Comparison of ENCODE assay signal across 8 cellular contexts in genomic region chr12:121805800-121806555, GRCh38. TPM values are rescaled to one million over a fixed set of nuclear protein-coding genes. Genes with fewer than 3 reads are reported as not detected.
DNase-seq lines count a peak whose midpoint lies in the region; ATAC-seq, FAIRE-seq and TF ChIP-seq lines count a peak whose summit lies in the region.

No MANE protein-coding gene starts in this region.

- H3K9me1 ChIP-seq in endothelial cell of umbilical vein (replicated peaks; ENCODE audit: control insufficient read depth, extremely low read depth, insufficient read depth, low read length), result no peaks in the 10 kb centered on the region

- H3K9me3 ChIP-seq in PC-3 (ENCODE audit: low read length), result no peaks in the 10 kb centered on the region
- no peaks in the 10 kb centered on the region for H3K9me3 ChIP-seq in endothelial cell of umbilical vein (replicated peaks; ENCODE audit: control insufficient read depth, insufficient read depth, low read length)
- no peaks in the 10 kb centered on the region for H3K9me3 ChIP-seq in pancreas

- dilution Hi-C loops in endothelial cell of umbilical vein (cut with MboI; ENCODE audit: extremely low pct_ligation_motif_present, low sequenced_read_pairs), result no loop called here

- H3K9ac ChIP-seq in PC-3 (ENCODE audit: low read length) (peak overlapping the region; percentile 79), endothelial cell of umbilical vein (replicated peaks; ENCODE audit: extremely low read depth, insufficient read depth, low read length) (no peak overlapping the region)

- H2AFZ ChIP-seq in PC-3 (ENCODE audit: low read length), result peak overlapping the region; percentile 25; the same call in 1 of the 2 replicates
- H2AFZ ChIP-seq in endothelial cell of umbilical vein (ENCODE audit: low read depth, low read length), result no peak overlapping the region

- peaks cover 30% of the 10 kb centered on the region for H3K4me1 ChIP-seq in PC-3 (ENCODE audit: insufficient read depth, low read length)
- H3K4me1 ChIP-seq in endothelial cell of umbilical vein (ENCODE audit: control insufficient read depth, extremely low read depth, insufficient read depth, low read length), result peaks cover 26% of the 10 kb centered on the region
- peaks cover 0 to 16% (median 4%) of the 10 kb centered on the region in 3 donors for H3K4me1 ChIP-seq in pancreas

- no TSS peak for BruUV-seq in PC-3 (replicated peaks; lab: Mats Ljungman, UMichigan)
- no TSS peak for BruUV-seq in endothelial cell of umbilical vein (replicated peaks; lab: Mats Ljungman, UMichigan)

- intact Hi-C loops in PC-3 (cut with micrococcal nuclease) (no loop called here), endothelial cell of umbilical vein (cut with micrococcal nuclease) (no loop called here), pancreas (cut with DNase I) (no loop called here)

- ATAC-seq in PC-3 (no peak), pancreas (no peak), HG03342 (IDR thresholded peaks at IDR 0.05; ENCODE audit: unreplicated experiment) (no peak)

- H3K79me2 ChIP-seq in PC-3 (ENCODE audit: low read length) (peaks cover 94% of the 10 kb centered on the region), endothelial cell of umbilical vein (ENCODE audit: control insufficient read depth, insufficient read depth, low read length) (peaks cover 79% of the 10 kb centered on the region)

- no peak for TF ChIP-seq POLR2A in GM12891 (IDR thresholded peaks at IDR 0.05; ENCODE audit: low read depth, low read length)
- TF ChIP-seq POLR2A in endothelial cell of umbilical vein (IDR thresholded peaks at IDR 0.05; ENCODE audit: low read depth, low read length), result no peak

- CTCF ChIA-PET in PC-3 (lab: Charles Lee), result interaction anchor here (2.7 kb wide), 1 partner anchor 11 kb away, joined by 29 read pairs; no protein-coding TSS in a partner anchor
- CTCF ChIA-PET in endothelial cell of umbilical vein (lab: Charles Lee), result interaction anchor here (0.8 to 12.8 kb wide), 4 partner anchors 8 to 82 kb away, joined by 4 to 774 read pairs (median 5); partner anchors contain the start of genes PSMD9, RHOF and SETD1B

- H3K4me2 ChIP-seq in PC-3 (ENCODE audit: low read length), result peak overlapping the region; percentile 85
- peak overlapping the region; percentile 50 for H3K4me2 ChIP-seq in endothelial cell of umbilical vein (ENCODE audit: insufficient read depth, low read length)

- no peaks in the 10 kb centered on the region for H3K9me2 ChIP-seq in PC-3 (replicated peaks; ENCODE audit: low read length)

- POLR2A ChIA-PET in PC-3 (lab: Charles Lee; ENCODE audit: unreplicated experiment), result interaction anchor here (0.6 to 0.7 kb wide), 2 partner anchors 22 to 119 kb away, joined by 3 to 4 read pairs; no protein-coding TSS in a partner anchor
- POLR2A ChIA-PET in endothelial cell of umbilical vein (lab: Charles Lee), result interaction anchor here (2.1 kb wide), 1 partner anchor 9 kb away, joined by 15 read pairs; no protein-coding TSS in a partner anchor

- H3K27ac ChIP-seq in PC-3 (ENCODE audit: low read length) (no peak overlapping the region), endothelial cell of umbilical vein (ENCODE audit: insufficient read depth, low read depth, low read length) (peak overlapping the region; percentile 5), pancreas (peak overlapping the region in 3 of 4 donors; percentile 18 to 100 (median 60))

- H4K20me1 ChIP-seq in PC-3 (ENCODE audit: low read length) (peaks cover 9% of the 10 kb centered on the region; the same call in 1 of the 2 replicates), endothelial cell of umbilical vein (replicated peaks; ENCODE audit: control insufficient read depth, extremely low read depth, insufficient read depth, low read length) (no peaks in the 10 kb centered on the region)

- no peaks in the 10 kb centered on the region for H3F3A ChIP-seq in PC-3 (ENCODE audit: low read length, unreplicated experiment)

- peak overlapping the region; percentile 71 for H3K4me3 ChIP-seq in PC-3 (ENCODE audit: low read length)
- peak overlapping the region; percentile 16 to 79 (median 25) for H3K4me3 ChIP-seq in endothelial cell of umbilical vein (replicated peaks in 1 of 3; ENCODE audit: insufficient read depth in 1 of 3, low read depth in 1 of 3, low read length in 3 of 3)
- peak overlapping the region; percentile 19 to 68 (median 60) for H3K4me3 ChIP-seq in pancreas

- peaks cover 15% of the 10 kb centered on the region; the same call in 1 of the 2 replicates for H3K36me3 ChIP-seq in PC-3 (ENCODE audit: low read depth, low read length)
- H3K36me3 ChIP-seq in endothelial cell of umbilical vein (ENCODE audit: control insufficient read depth in 2 of 2, extremely low read depth in 1 of 2, insufficient read depth in 2 of 2, low read length in 2 of 2), result peaks cover 4 to 27% of the 10 kb centered on the region in 2 experiments
- H3K36me3 ChIP-seq in pancreas, result peaks cover 0 to 26% (median 20%) of the 10 kb centered on the region in 3 donors

- peak; percentile 79 for FAIRE-seq in GM12891 (lab: Jason Lieb, UNC)
- peak; percentile 8 for FAIRE-seq in endothelial cell of umbilical vein (lab: Jason Lieb, UNC)
- FAIRE-seq in pancreas (lab: Jason Lieb, UNC), result no peak

- 1% methylated on average over 22 to 23 of the region's 23 CpGs for WGBS in pancreas, 2 donors

- DNase-seq in GM12891 (ENCODE audit: insufficient read length, low spot score) (no peak), PC-3 (peak; percentile 18), endothelial cell of umbilical vein (ENCODE audit: low read depth, low spot score) (no peak), pancreas (peak in 2 of 6 donors; percentile 50 to 72), NCI-H446 (lab: John Stamatoyannopoulos, UW) (no peak), NCI-H2196 (lab: John Stamatoyannopoulos, UW; ENCODE audit: unreplicated experiment) (no peak), GM03348 (ENCODE audit: low spot score) (no peak)

- H3K27me3 ChIP-seq in PC-3 (ENCODE audit: low read length) (no peaks in the 10 kb centered on the region), endothelial cell of umbilical vein (ENCODE audit: control insufficient read depth in 2 of 2, insufficient read depth in 2 of 2, low read length in 2 of 2) (no peaks in the 10 kb centered on the region), pancreas (no peaks in the 10 kb centered on the region)

- no peak for TF ChIP-seq CTCF in PC-3 (conservative IDR thresholded peaks at IDR 0.05; ENCODE audit: low read depth, low read length)
- TF ChIP-seq CTCF in endothelial cell of umbilical vein (IDR thresholded peaks at IDR 0.05; ENCODE audit: extremely low read depth in 1 of 2, insufficient read depth in 1 of 2, low read depth in 1 of 2, low read length in 2 of 2), result no peak
- no peak for TF ChIP-seq CTCF in pancreas (IDR thresholded peaks at IDR 0.05)

TF ChIP-seq in GM12891, 5 proteins besides CTCF, POLR2A, EP300 and RAD21 (continues in another document):
- no peak for TF ChIP-seq PAX5 (IDR thresholded peaks at IDR 0.05; ENCODE audit: insufficient read depth, low read length, severe bottlenecking)
- peak; percentile 42; the same call in 1 of the 2 replicates for TF ChIP-seq SPI1 (IDR thresholded peaks at IDR 0.05; ENCODE audit: low read depth, low read length)
- TF ChIP-seq TAF1 (IDR thresholded peaks at IDR 0.05; ENCODE audit: low read depth, low read length), result no peak
- no peak for TF ChIP-seq POU2F2 (IDR thresholded peaks at IDR 0.05; ENCODE audit: low read depth, low read length)

TF ChIP-seq in endothelial cell of umbilical vein, 7 proteins besides CTCF, POLR2A, EP300 and RAD21 (continues in another document):
- no peak for TF ChIP-seq MYC (IDR thresholded peaks at IDR 0.05; ENCODE audit: low read depth, low read length)
- no peak for TF ChIP-seq JUN (IDR thresholded peaks at IDR 0.05; ENCODE audit: borderline replicate concordance, insufficient read depth, insufficient read length, low read depth)
- TF ChIP-seq FOS (IDR thresholded peaks at IDR 0.05; ENCODE audit: borderline replicate concordance, insufficient read depth, low read length), result no peak

RNA-seq across cellular contexts. Expression of gene SETD1B, which starts 2.2 kb away (rescaled TPM):
- 3.1 TPM for polyA plus RNA-seq in GM12891 (2012; ENCODE audit: low read depth, missing spikeins)
- total RNA-seq in PC-3 (2014; rRNA removed), result 7.5 and 13.0 TPM in 2 replicates
- total RNA-seq in endothelial cell of umbilical vein, result 27.0 and 28.1 TPM in 2 replicates
- polyA plus RNA-seq in endothelial cell of umbilical vein, result 2.3 and 2.6 TPM in 2 replicates
- polyA plus RNA-seq in endothelial cell of umbilical vein (2011; cell fraction: cytosol; rRNA removed), result 3.2 TPM in 2 replicates
- 6.7 and 7.0 TPM in 2 replicates for polyA plus RNA-seq in endothelial cell of umbilical vein (2011; cell fraction: nucleus; rRNA removed)
- 8.4 and 9.7 TPM in 2 replicates for polyA plus RNA-seq in endothelial cell of umbilical vein (2012)
- polyA minus RNA-seq in endothelial cell of umbilical vein, result 3.3 and 4.1 TPM in 2 replicates
- 8.3 TPM for polyA minus RNA-seq in endothelial cell of umbilical vein (2011; cell fraction: cytosol; rRNA and poly(A)+ RNA removed)
- 3.2 and 7.0 TPM in 2 replicates for polyA minus RNA-seq in endothelial cell of umbilical vein (2011; cell fraction: nucleus; rRNA and poly(A)+ RNA removed)
- 10 to 100 TPM; 10.5 to 16.3 (median 12.2) TPM for total RNA-seq in pancreas
- 10 to 100 TPM in 1 of 2 donors, 1 to 10 TPM in 1; 9.2 to 18.5 TPM for polyA plus RNA-seq in pancreas

RNA-seq across cellular contexts. Expression of gene RHOF, which starts 12.5 kb away (rescaled TPM):
- 34.6 TPM for polyA plus RNA-seq in GM12891 (2012; ENCODE audit: low read depth, missing spikeins)
- total RNA-seq in PC-3 (2014; rRNA removed), result 232 TPM in 2 replicates
- 22.2 and 22.3 TPM in 2 replicates for total RNA-seq in endothelial cell of umbilical vein
- polyA plus RNA-seq in endothelial cell of umbilical vein, result 9.3 and 12.0 TPM in 2 replicates
- 4.9 and 5.7 TPM in 2 replicates for polyA plus RNA-seq in endothelial cell of umbilical vein (2011; cell fraction: cytosol; rRNA removed)
- 35.7 and 45.9 TPM in 2 replicates for polyA plus RNA-seq in endothelial cell of umbilical vein (2011; cell fraction: nucleus; rRNA removed)
- 7.8 and 15.5 TPM in 2 replicates for polyA plus RNA-seq in endothelial cell of umbilical vein (2012)
- 9.0 and 9.7 TPM in 2 replicates for polyA minus RNA-seq in endothelial cell of umbilical vein
- polyA minus RNA-seq in endothelial cell of umbilical vein (2011; cell fraction: cytosol; rRNA and poly(A)+ RNA removed), result 146 TPM
- 36.3 and 41.7 TPM in 2 replicates for polyA minus RNA-seq in endothelial cell of umbilical vein (2011; cell fraction: nucleus; rRNA and poly(A)+ RNA removed)
- 10 to 100 TPM in 1 of 6 donors, 1 to 10 TPM in 5; 3.6 to 12.6 (median 4.9) TPM for total RNA-seq in pancreas
- 1 to 10 TPM; 2.8 to 5.6 TPM for polyA plus RNA-seq in pancreas

RNA-seq across cellular contexts. Expression of gene HPD, which starts 52.7 kb away (rescaled TPM):
- 0.49 TPM for polyA plus RNA-seq in GM12891 (2012; ENCODE audit: low read depth, missing spikeins)
- total RNA-seq in PC-3 (2014; rRNA removed) (not detected in 2 replicates), endothelial cell of umbilical vein (not detected in 2 replicates), pancreas (1 to 10 TPM in 5 of 6 donors, under 1 TPM in 1; 0.71 to 3.0 (median 1.9) TPM)
- polyA plus RNA-seq in endothelial cell of umbilical vein (not detected in 2 replicates), pancreas (1 to 10 TPM; 2.8 to 3.9 TPM)
- not detected in 2 replicates for polyA plus RNA-seq in endothelial cell of umbilical vein (2011; cell fraction: cytosol; rRNA removed)
- polyA plus RNA-seq in endothelial cell of umbilical vein (2011; cell fraction: nucleus; rRNA removed), result not detected in 2 replicates
- not detected in 2 replicates for polyA plus RNA-seq in endothelial cell of umbilical vein (2012)
- polyA minus RNA-seq in endothelial cell of umbilical vein, result not detected in 2 replicates
- polyA minus RNA-seq in endothelial cell of umbilical vein (2011; cell fraction: cytosol; rRNA and poly(A)+ RNA removed), result 3.2 TPM
- polyA minus RNA-seq in endothelial cell of umbilical vein (2011; cell fraction: nucleus; rRNA and poly(A)+ RNA removed), result not detected in 2 replicates

Comparison
In these comparisons a context has a peak if more than half of its experiments do, and no peak if none do; other contexts are left out.
1. RNA of gene RHOF, which starts 12.5 kb away (total RNA-seq): 232 TPM in PC-3; 22.2 to 22.3 TPM in endothelial cell of umbilical vein and 3.6 to 12.6 TPM in pancreas; every median in the first group is over 10 times any median in the second.
2. Peak in every context shown above with its lines, with median percentiles within 50 percentile points of each other: H3K4me3 ChIP-seq.